ENCODE assay signal across 19 cellular contexts in genomic region chr5:142295960-142296860, GRCh38. TPM values are rescaled to one million over a fixed set of nuclear protein-coding genes. Genes with fewer than 3 reads are reported as not detected.
A peak's percentile ranks its signal among the peaks of the same experiment; 100 is the strongest.
DNase-seq lines count a peak whose midpoint lies in the region; ATAC-seq, FAIRE-seq and TF ChIP-seq lines count a peak whose summit lies in the region.
"Had no signal": no experiment of that assay in that cellular context is flagged by ENCODE, and none has a peak within 500 bp of the region (broad histone marks: within the 10 kb centered on the region; RNA-seq: fewer than 3 reads in every experiment).

No MANE protein-coding gene starts in this region.

- intact Hi-C loops in stomach (cut with DNase I; ENCODE audit: low total_unique reads) = no loop called here

- no peak for TF ChIP-seq POLR2A in H1 (IDR thresholded peaks at IDR 0.05; ENCODE audit: control extremely low read depth in 1 of 2, low read depth in 2 of 2, low read length in 2 of 2)
- no peak for TF ChIP-seq POLR2A in stomach (IDR thresholded peaks at IDR 0.05)

- FAIRE-seq in H1 (lab: Jason Lieb, UNC) (no peak), D721Med (lab: Jason Lieb, UNC) (no peak)

- H3K79me1 ChIP-seq in H1 (ENCODE audit: low read depth, low read length) (no peaks in the 10 kb centered on the region), mesenchymal stem cell (replicated peaks; ENCODE audit: low read length, poor library complexity, severe bottlenecking) (peaks cover 34% of the 10 kb centered on the region)

- DNase-seq in SJSA1 (ENCODE audit: low read depth in 1 of 2, low spot score in 2 of 2) (no peak), H1 (ENCODE audit: low read depth in 1 of 2, low spot score in 2 of 2) (no peak), mesenchymal stem cell (no peak), stomach (no peak), WERI-Rb-1 (no peak), D721Med (ENCODE audit: insufficient read length, low spot score) (no peak)
- DNase-seq: activated CD4-positive, alpha-beta memory T cell treated with anti-CD3 and anti-CD28 coated beads, Interleukin-2, amount 10 ng/mL, durations not matched to agents 7 days and 5 days; activated naive CD8-positive, alpha-beta T cell treated with anti-CD3 and anti-CD28 coated beads, Interleukin-2, amount 10 ng/mL, durations not matched to agents 7 days and 5 days; activated T-cell treated with anti-CD3 and anti-CD28 coated beads, Interleukin-2, amount 50 U/mL, for 72 hours; DMS153; gastrocnemius medialis; NCI-H1048; NCI-H774; occipital lobe; Peyer's patch had no signal

- H2BK12ac ChIP-seq in H1 (ENCODE audit: low read depth, low read length) (no peak overlapping the region), mesenchymal stem cell (ENCODE audit: low read length in 2 of 2) (peak overlapping the region; percentile 70 to 80)

- H3K27me3 ChIP-seq in SJSA1 (replicated peaks) = no peaks in the 10 kb centered on the region
- H3K27me3 ChIP-seq in H1 (replicated peaks in 1 of 4; ENCODE audit: control insufficient read depth in 3 of 4, extremely low read depth in 1 of 4, insufficient read depth in 3 of 4, low read length in 3 of 4) = no peaks in the 10 kb centered on the region
- no peaks in the 10 kb centered on the region for H3K27me3 ChIP-seq in mesenchymal stem cell (ENCODE audit: control insufficient read depth in 1 of 2, insufficient read depth in 1 of 2, low read length in 2 of 2)
- no peaks in the 10 kb centered on the region for H3K27me3 ChIP-seq in stomach
- H3K27me3 ChIP-seq in WERI-Rb-1 (ENCODE audit: insufficient read depth, low read depth, severe bottlenecking) = no peaks in the 10 kb centered on the region
- H3K27me3 ChIP-seq: gastrocnemius medialis, Peyer's patch had no signal

- no peaks in the 10 kb centered on the region for H3K23me2 ChIP-seq in H1 (ENCODE audit: low read depth, low read length)

- H3K23ac ChIP-seq in H1 (ENCODE audit: insufficient read length) = no peak overlapping the region
- no peak overlapping the region for H3K23ac ChIP-seq in mesenchymal stem cell (ENCODE audit: low read length in 2 of 2)

- CTCF ChIA-PET in H1 (lab: Charles Lee; ENCODE audit: partially characterized antibody) = interaction anchor here (0.6 to 2.7 kb wide), 14 partner anchors 11 to 403 kb away, joined by 3 to 10 read pairs (median 4); partner anchors contain the start of gene SPRY4

- peaks cover 12% of the 10 kb centered on the region for H3K36me3 ChIP-seq in SJSA1
- no peaks in the 10 kb centered on the region for H3K36me3 ChIP-seq in H1 (ENCODE audit: control insufficient read depth in 2 of 4, insufficient read depth in 4 of 4, low read length in 3 of 4)
- H3K36me3 ChIP-seq in mesenchymal stem cell (ENCODE audit: control insufficient read depth in 1 of 2, insufficient read depth in 2 of 2, low read depth in 1 of 2, low read length in 2 of 2) = peaks cover 5 to 27% of the 10 kb centered on the region in 2 experiments
- no peaks in the 10 kb centered on the region for H3K36me3 ChIP-seq in stomach
- H3K36me3 ChIP-seq in WERI-Rb-1 = no peaks in the 10 kb centered on the region; the same call in 1 of the 2 replicates
- H3K36me3 ChIP-seq: gastrocnemius medialis, Peyer's patch had no signal

- 0 out of 4 replicates have a peak overlapping the region, but pooled peaks have one; percentile 22 to 32 for H3K4me2 ChIP-seq in H1 (ENCODE audit: insufficient read depth in 1 of 2, low read depth in 2 of 2, low read length in 2 of 2)
- no peak overlapping the region for H3K4me2 ChIP-seq in mesenchymal stem cell (ENCODE audit: low read length, poor library complexity, severe bottlenecking)

- H2BK20ac ChIP-seq in H1 (ENCODE audit: low read length) = peak overlapping the region; percentile 13

- H3K9me3 ChIP-seq in SJSA1 (replicated peaks) (no peaks in the 10 kb centered on the region), H1 (ENCODE audit: insufficient read depth in 2 of 2, low read depth in 1 of 2, low read length in 1 of 2) (no peaks in the 10 kb centered on the region), mesenchymal stem cell (ENCODE audit: control insufficient read depth, low read length) (no peaks in the 10 kb centered on the region), stomach (no peaks in the 10 kb centered on the region), WERI-Rb-1 (ENCODE audit: severe bottlenecking) (peaks cover 2% of the 10 kb centered on the region)
- H3K9me3 ChIP-seq: gastrocnemius medialis, Peyer's patch had no signal

- H2AFZ ChIP-seq in H1 (ENCODE audit: low read length) (no peak overlapping the region), mesenchymal stem cell (ENCODE audit: low read depth, low read length) (no peak overlapping the region)

- H3K4me3 ChIP-seq in SJSA1 = no peak overlapping the region
- no peak overlapping the region for H3K4me3 ChIP-seq in H1 (ENCODE audit: extremely low read depth in 1 of 4, insufficient read depth in 2 of 4, low read depth in 3 of 4, low read length in 4 of 4)
- H3K4me3 ChIP-seq in mesenchymal stem cell (ENCODE audit: insufficient read depth in 1 of 2, low read depth in 1 of 2, low read length in 2 of 2) = no peak overlapping the region
- no peak overlapping the region for H3K4me3 ChIP-seq in stomach
- H3K4me3 ChIP-seq in WERI-Rb-1 (ENCODE audit: low read depth, low read length) = no peak overlapping the region
- H3K4me3 ChIP-seq: gastrocnemius medialis, Peyer's patch had no signal

- no peak overlapping the region for H3K56ac ChIP-seq in H1 (replicated peaks; ENCODE audit: insufficient read length, low read depth, low read length)

- H3K4ac ChIP-seq in H1 (replicated peaks; ENCODE audit: insufficient read length, low read depth, low read length) (peak overlapping the region; percentile 47), mesenchymal stem cell (ENCODE audit: low read depth in 1 of 2, low read length in 2 of 2) (peak overlapping the region in 1 of 2 experiments; percentile 57)

- H2AK5ac ChIP-seq in H1 (ENCODE audit: low read depth, low read length) (no peak overlapping the region), mesenchymal stem cell (ENCODE audit: low read length, severe bottlenecking) (peak overlapping the region; percentile 92)

- H4K8ac ChIP-seq in H1 (ENCODE audit: extremely low read depth, insufficient read depth, low read length) (no peak overlapping the region), mesenchymal stem cell (ENCODE audit: low read length) (peak overlapping the region; percentile 51)

- H4K20me1 ChIP-seq in H1 (replicated peaks in 1 of 2; ENCODE audit: control insufficient read depth in 1 of 2, insufficient read depth in 2 of 2, low read length in 2 of 2) = no peaks in the 10 kb centered on the region

- H3K27ac ChIP-seq in SJSA1 (peak overlapping the region; percentile 96), H1 (ENCODE audit: low read depth, low read length) (peak overlapping the region; percentile 27; the same call in 1 of the 2 replicates), mesenchymal stem cell (ENCODE audit: low read length, poor library complexity, severe bottlenecking) (peak overlapping the region; percentile 69), stomach (peak overlapping the region in 3 of 5 donors; percentile 4 to 32 (median 24)), WERI-Rb-1 (no peak overlapping the region)
- H3K27ac ChIP-seq: Peyer's patch, VCaP had no signal

- TF ChIP-seq CTCF in H1 (IDR thresholded peaks at IDR 0.05; ENCODE audit: control extremely low read depth in 1 of 3, insufficient read depth in 1 of 3, low read depth in 1 of 3, low read length in 3 of 3) (no peak), stomach (IDR thresholded peaks at IDR 0.05) (no peak), WERI-Rb-1 (IDR thresholded peaks at IDR 0.05; ENCODE audit: low read depth, low read length) (no peak), D721Med (IDR thresholded peaks at IDR 0.05; ENCODE audit: insufficient read depth, missing control alignments) (no peak)

- no peak overlapping the region for H2BK15ac ChIP-seq in H1 (ENCODE audit: low read length)
- H2BK15ac ChIP-seq in mesenchymal stem cell (ENCODE audit: low read depth, poor library complexity, severe bottlenecking) = no peak overlapping the region

- H3K79me2 ChIP-seq in H1 (ENCODE audit: control insufficient read depth in 1 of 2, insufficient read depth in 2 of 2, low read length in 2 of 2) = peaks cover 0 to 31% of the 10 kb centered on the region in 2 experiments; a peak in 2 of 4 replicates

- TF ChIP-seq RAD21 in H1 (IDR thresholded peaks at IDR 0.05 in 1 of 2, conservative IDR thresholded peaks at IDR 0.05 in 1 of 2; ENCODE audit: low read depth in 2 of 2, low read length in 2 of 2) = no peak

- H3K9ac ChIP-seq in H1 (replicated peaks in 1 of 4; ENCODE audit: extremely low read depth in 1 of 4, low read depth in 3 of 4, low read length in 3 of 4) = no peak overlapping the region; a peak in 2 of 7 replicates
- H3K9ac ChIP-seq in mesenchymal stem cell (ENCODE audit: low read length) = no peak overlapping the region

- H4K91ac ChIP-seq in H1 (replicated peaks; ENCODE audit: insufficient read length, low read length) (peak overlapping the region; percentile 36), mesenchymal stem cell (ENCODE audit: low read length) (peak overlapping the region; percentile 70)

- H4K5ac ChIP-seq in H1 (ENCODE audit: insufficient read length, low read depth, low read length) = no peak overlapping the region

- peaks cover 69% of the 10 kb centered on the region for H3K4me1 ChIP-seq in SJSA1 (replicated peaks)
- H3K4me1 ChIP-seq in H1 (replicated peaks in 1 of 4; ENCODE audit: control insufficient read depth in 3 of 4, insufficient read depth in 4 of 4, low read length in 3 of 4) = peaks cover 8 to 17% (median 14%) of the 10 kb centered on the region in 4 experiments
- H3K4me1 ChIP-seq in mesenchymal stem cell (ENCODE audit: control insufficient read depth, insufficient read depth, low read depth, low read length) = peaks cover 15% of the 10 kb centered on the region
- peaks cover 2 to 9% (median 6%) of the 10 kb centered on the region in 4 donors for H3K4me1 ChIP-seq in stomach
- H3K4me1 ChIP-seq: Peyer's patch had no signal

- WGBS in H1 (ENCODE audit: extremely low coverage in 1 of 2, insufficient coverage in 1 of 2, insufficient read length in 1 of 2, insufficient replicate concordance in 2 of 2, low coverage in 1 of 2, low lambda C conversion rate in 2 of 2, missing lambda C conversion rate in 1 of 2), 2 experiments = 77% methylated on average over 8 of the region's 8 CpGs; no CpG with 5 or more reads in 1 of the 2 experiments
- 56% methylated on average over 8 of the region's 8 CpGs for WGBS in mesenchymal stem cell
- WGBS in stomach, 5 donors = 69 to 87% (median 75%) methylated on average over 8 of the region's 8 CpGs

- TF ChIP-seq EP300 in H1 (IDR thresholded peaks at IDR 0.05; ENCODE audit: borderline replicate concordance in 1 of 2, low read depth in 2 of 2, low read length in 2 of 2) (no peak), stomach (IDR thresholded peaks at IDR 0.05) (no peak)

- H2BK120ac ChIP-seq in H1 (replicated peaks; ENCODE audit: low read depth, low read length) (no peak overlapping the region), mesenchymal stem cell (ENCODE audit: low read depth, low read length) (peak overlapping the region; percentile 81)

- H2BK5ac ChIP-seq in H1 (ENCODE audit: low read depth, low read length) (0 out of 2 replicates have a peak overlapping the region, but pooled peaks have one; percentile 20), mesenchymal stem cell (ENCODE audit: low read depth, low read length, poor library complexity, severe bottlenecking) (no peak overlapping the region)

- POLR2A ChIA-PET in H1 (lab: Charles Lee; ENCODE audit: partially characterized antibody) = interaction anchor here (0.6 to 2.4 kb wide), 15 partner anchors 8 to 169 kb away, joined by 3 to 12 read pairs (median 4); partner anchors contain the start of gene SPRY4

- no peak for ATAC-seq in HG02759 (IDR thresholded peaks at IDR 0.05; ENCODE audit: unreplicated experiment)
- ATAC-seq in GM19351 (IDR thresholded peaks at IDR 0.05; ENCODE audit: unreplicated experiment) = no peak
- ATAC-seq: activated T-cell treated with anti-CD3 and anti-CD28 coated beads, Interleukin-2, amount 50 U/mL, for 72 hours; gastrocnemius medialis; stimulated activated memory B cell treated with anti-CD40 and anti-IgM and Interleukin-4, amounts not matched to agents 10 μg/mL and 1 μg/mL and 100 μg/mL, for 72 hours had no signal

- no peak overlapping the region for H3K14ac ChIP-seq in H1 (ENCODE audit: insufficient read length)
- H3K14ac ChIP-seq in mesenchymal stem cell (ENCODE audit: low read length in 2 of 2) = no peak overlapping the region

- H3K18ac ChIP-seq in H1 (ENCODE audit: extremely low read depth, low read length) (peak overlapping the region; percentile 68), mesenchymal stem cell (ENCODE audit: low read depth in 1 of 2, low read length in 2 of 2) (peak overlapping the region; percentile 52 to 68)

RNA-seq across cellular contexts. Expression of gene SPRY4, which starts 28.6 kb away (rescaled TPM):
- total RNA-seq in SJSA1 (2014; rRNA removed; shearing (Covaris generic)) = 40.5 and 44.5 TPM in 2 replicates
- total RNA-seq in H1 (2021; fragmentation: NEBNext Ultra II Directional; extraction: Animal tissue kit (Norgen Biotek cat#: 25700)) = 98.2 and 113 TPM in 2 replicates
- polyA plus RNA-seq in H1 (2011; rRNA removed) (59.1 and 80.0 TPM in 2 replicates), stomach (1 to 10 TPM; 1.3 to 7.9 (median 5.2) TPM)
- 30.4 TPM for polyA plus RNA-seq in H1 (2011; cell fraction: cytosol; rRNA removed)
- 77.2 TPM for polyA plus RNA-seq in H1 (2011; cell fraction: nucleus; rRNA removed)
- 48.8 to 66.0 TPM (median 56.2 TPM) in 4 replicates for polyA plus RNA-seq in H1 (2012, experiment 1 of 2)
- polyA plus RNA-seq in H1 (2012, experiment 2 of 2) = 30.7 TPM
- polyA plus RNA-seq in H1 (2013, experiment 1 of 2) = 97.0 TPM
- 102 TPM for polyA plus RNA-seq in H1 (2013, experiment 2 of 2)
- 78.2 and 94.7 TPM in 2 replicates for polyA minus RNA-seq in H1 (2011; rRNA and poly(A)+ RNA removed)
- 44.6 TPM for polyA minus RNA-seq in H1 (2011; cell fraction: cytosol; rRNA and poly(A)+ RNA removed)
- polyA minus RNA-seq in H1 (2011; cell fraction: nucleus; rRNA and poly(A)+ RNA removed) = 95.5 TPM
- 98.3 TPM for polyA plus RNA-seq in mesenchymal stem cell (2013, experiment 1 of 2)
- 95.2 TPM for polyA plus RNA-seq in mesenchymal stem cell (2013, experiment 2 of 2)
- total RNA-seq in stomach = 10 to 100 TPM in 3 of 5 donors, 1 to 10 TPM in 2; 2.9 to 13.6 (median 10.7) TPM
